ENCODE assay signal across 16 cellular contexts in genomic region chr1:226965581-226966440, GRCh38.
"Had no signal": no experiment of that assay in that cellular context is flagged by ENCODE, and none has a peak within 500 bp of the region (broad histone marks: within the 10 kb centered on the region; RNA-seq: fewer than 3 reads in every experiment).

No MANE protein-coding gene starts in this region.

- H3K9me3 ChIP-seq: adrenal gland, pancreas, testis had no signal

- H3K4me3 ChIP-seq: adrenal gland, pancreas, spleen, testis had no signal

- DNase-seq: activated B cell treated with CpG ODN at 0.5 μM for 24 hours; activated CD4-positive, alpha-beta T cell treated with anti-CD3 and anti-CD28 coated beads, Interleukin-2, amount 10 ng/mL, durations not matched to agents 24 days and 14 days; activated CD8-positive, alpha-beta memory T cell treated with anti-CD3 and anti-CD28 coated beads for 24 hours; activated naive CD4-positive, alpha-beta T cell treated with anti-CD3 and anti-CD28 coated beads for 36 hours; effector memory CD8-positive, alpha-beta T cell; hypothalamus; retina; spleen; stimulated activated CD4-positive, alpha-beta T cell treated with anti-CD3 and anti-CD28 coated beads, Interleukin-1b, Interleukin-23, amount 100 ng/mL, for 48 hours; stimulated activated naive CD8-positive, alpha-beta T cell treated with anti-CD3 and anti-CD28 coated beads, Interleukin-15, Interleukin-2, amounts not matched to agents 100 U/mL and 50 U/mL, for 24 hours; T-helper 17 cell; testis had no signal

- H3K9me3 Mint-ChIP-seq: activated B cell treated with CpG ODN at 0.5 μM for 24 hours; activated CD4-positive, alpha-beta T cell treated with anti-CD3 and anti-CD28 coated beads, Interleukin-2, amount 10 ng/mL, durations not matched to agents 24 days and 14 days; activated naive CD4-positive, alpha-beta T cell treated with anti-CD3 and anti-CD28 coated beads for 36 hours; central memory CD8-positive, alpha-beta T cell; effector memory CD8-positive, alpha-beta T cell had no signal

- H3K4me3 Mint-ChIP-seq: activated B cell treated with CpG ODN at 0.5 μM for 24 hours; activated CD4-positive, alpha-beta T cell treated with anti-CD3 and anti-CD28 coated beads, Interleukin-2, amount 10 ng/mL, durations not matched to agents 24 days and 14 days; activated naive CD4-positive, alpha-beta T cell treated with anti-CD3 and anti-CD28 coated beads for 36 hours; central memory CD8-positive, alpha-beta T cell; effector memory CD8-positive, alpha-beta T cell; T-helper 17 cell had no signal

- FAIRE-seq: pancreas had no signal

- H3K27me3 Mint-ChIP-seq: activated B cell treated with CpG ODN at 0.5 μM for 24 hours; activated CD4-positive, alpha-beta T cell treated with anti-CD3 and anti-CD28 coated beads, Interleukin-2, amount 10 ng/mL, durations not matched to agents 24 days and 14 days; central memory CD8-positive, alpha-beta T cell; effector memory CD8-positive, alpha-beta T cell; T-helper 17 cell had no signal

- H3K27ac ChIP-seq: epithelial cell of prostate, pancreas, spleen, testis had no signal

- H3K27me3 ChIP-seq: adrenal gland, pancreas, spleen, testis had no signal

- H3K27ac Mint-ChIP-seq: activated B cell treated with CpG ODN at 0.5 μM for 24 hours; activated CD4-positive, alpha-beta T cell treated with anti-CD3 and anti-CD28 coated beads, Interleukin-2, amount 10 ng/mL, durations not matched to agents 24 days and 14 days; activated naive CD4-positive, alpha-beta T cell treated with anti-CD3 and anti-CD28 coated beads for 36 hours; effector memory CD8-positive, alpha-beta T cell; T-helper 17 cell had no signal

- ATAC-seq: effector memory CD8-positive, alpha-beta T cell; pancreas; stimulated activated naive CD8-positive, alpha-beta T cell treated with anti-CD3 and anti-CD28 coated beads, Interleukin-15, Interleukin-2, amounts not matched to agents 100 U/mL and 50 U/mL, for 24 hours; T-helper 17 cell had no signal

- H3K4me1 ChIP-seq: pancreas, testis had no signal
